ENCODE assay signal across 9 cellular contexts in genomic region chr16:1117926-1118325, GRCh38. TPM values are rescaled to one million over a fixed set of nuclear protein-coding genes. Genes with fewer than 3 reads are reported as not detected.
"Had no signal": no experiment of that assay in that cellular context is flagged by ENCODE, and none has a peak within 500 bp of the region (broad histone marks: within the 10 kb centered on the region; RNA-seq: fewer than 3 reads in every experiment).

No MANE protein-coding gene starts in this region.

- H3K27ac Mint-ChIP-seq: GM23338 had no signal

- DNase-seq: H9, HCEC 1CT, IMR-90, KG1 had no signal

- H3K4me1 Mint-ChIP-seq: GM23338, H9 had no signal

- H2AFZ ChIP-seq: GM23338 had no signal

- H3K27ac ChIP-seq: HL-60 had no signal

- H3K9me3 Mint-ChIP-seq: GM23338, H9 had no signal

- ATAC-seq: GM23338, K562 had no signal

- H3K4me3 Mint-ChIP-seq: GM23338, H9 had no signal

- H3K4me2 ChIP-seq: GM23338 had no signal

- H3K4me3 ChIP-seq: GM23338, K562 had no signal

RNA-seq across cellular contexts. Expression of gene C1QTNF8, which starts 21.9 kb away (rescaled TPM):
- total RNA-seq: GM23338, H1, H9, HT1080, IMR-90, K562 had no signal
- polyA plus RNA-seq: GM23338, H1, IMR-90, K562 had no signal

RNA-seq across cellular contexts. Expression of gene CACNA1H, which starts 35.0 kb away (rescaled TPM):
- total RNA-seq: HT1080 had no signal

RNA-seq across cellular contexts. Expression of gene SSTR5, which starts 45.4 kb away (rescaled TPM):
- total RNA-seq: HT1080, IMR-90, K562 had no signal
- polyA plus RNA-seq: IMR-90, K562 had no signal
